10 cellular contexts compared by ENCODE assay signal in the genomic region with DNA sequence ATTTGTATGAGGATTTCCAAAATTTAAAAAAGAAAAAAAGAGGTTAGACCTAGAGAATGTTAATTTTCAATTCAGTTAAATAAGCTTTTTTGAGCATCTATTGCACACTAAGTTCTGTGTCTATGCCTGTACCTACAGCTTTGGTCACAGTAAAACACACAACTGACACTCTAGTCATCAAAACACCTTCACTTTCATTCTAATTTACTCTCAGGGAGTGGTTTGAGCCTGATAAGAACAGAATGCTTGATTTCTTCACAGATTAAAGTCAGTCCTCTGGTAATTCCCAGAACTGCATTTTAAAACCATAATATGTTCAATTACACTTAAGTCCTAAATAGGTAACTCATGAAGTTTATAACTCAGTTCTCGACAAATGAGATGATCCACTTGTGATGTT. TPM values are rescaled to one million over a fixed set of nuclear protein-coding genes. Genes with fewer than 3 reads are reported as not detected.
"Had no signal": no experiment of that assay in that cellular context is flagged by ENCODE, and none has a peak within 500 bp of the region (broad histone marks: within the 10 kb centered on the region; RNA-seq: fewer than 3 reads in every experiment).

No MANE protein-coding gene starts in this region.

- H3K36me3 ChIP-seq: HAP-1 had no signal

- ATAC-seq: HCT116, K562 had no signal

- H3K4me3 ChIP-seq: GM23248, HAP-1, K562 had no signal

- H3K27ac ChIP-seq: GM23248 had no signal

- H3K27ac Mint-ChIP-seq: HFFc6 had no signal

- H3K9me3 Mint-ChIP-seq: HFFc6 had no signal

- DNase-seq: GM23248, GOT3, H7, HFFc6, IMR-90 had no signal

- H3K9me3 ChIP-seq: HAP-1 had no signal

- H3K4me3 Mint-ChIP-seq: HFFc6 had no signal

- H3K9ac ChIP-seq: GM23248 had no signal

- H2AFZ ChIP-seq: GM23248 had no signal

RNA-seq across cellular contexts. Expression of gene SLC5A8, which starts 9.2 kb away (rescaled TPM):
- total RNA-seq: GM23248, H4, H7, HFFc6, HT-29, IMR-90, K562 had no signal
- polyA plus RNA-seq: GM23248, IMR-90, K562 had no signal
